Comparison of ENCODE assay signal across 21 cellular contexts in the genomic region with DNA sequence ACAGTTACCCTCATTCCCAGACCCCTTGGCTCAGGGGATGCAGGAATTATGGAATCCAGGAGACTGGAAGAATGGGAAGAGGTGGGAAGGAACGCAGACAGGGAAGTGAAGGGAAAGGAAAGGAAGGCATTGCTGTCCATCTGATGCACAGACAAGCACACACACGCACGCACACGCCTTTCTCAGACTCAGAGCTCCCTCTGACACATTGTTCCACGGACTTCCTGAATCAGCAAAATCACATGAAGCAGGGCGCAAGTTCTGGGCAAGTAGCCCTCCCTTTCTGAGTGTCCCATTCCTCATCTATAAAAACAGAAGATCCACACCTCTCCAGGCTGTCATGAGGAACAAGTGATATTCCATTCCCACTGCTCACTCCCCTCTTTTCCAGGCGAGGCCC. TPM values are rescaled to one million over a fixed set of nuclear protein-coding genes. Genes with fewer than 3 reads are reported as not detected.
"Had no signal": no experiment of that assay in that cellular context is flagged by ENCODE, and none has a peak within 500 bp of the region (broad histone marks: within the 10 kb centered on the region; RNA-seq: fewer than 3 reads in every experiment).

No MANE protein-coding gene starts in this region.

- H3K36me3 Mint-ChIP-seq: immature natural killer cell; naive thymus-derived CD8-positive, alpha-beta T cell had no signal

- H3K36me3 ChIP-seq: colonic mucosa, pancreas, right lobe of liver, suprapubic skin, transverse colon had no signal

- H3K4me3 ChIP-seq: body of pancreas, colonic mucosa, pancreas, right lobe of liver, suprapubic skin, transverse colon had no signal

- H3K27ac Mint-ChIP-seq: activated CD8-positive, alpha-beta T cell treated with anti-CD3 and anti-CD28 coated beads, Interleukin-2, amount 10 ng/mL, durations not matched to agents 7 days and 5 days; activated naive CD4-positive, alpha-beta T cell treated with anti-CD3 and anti-CD28 coated beads for 36 hours; activated T-cell treated with anti-CD3 and anti-CD28 coated beads, Interleukin-2, amount 50 U/mL, for 24 hours; activated T-helper 2 cell treated with anti-CD3 and anti-CD28 coated beads, Interferon-gamma antibody, Interleukin-2, Interleukin-4, amounts not matched to agents 10 μg/mL and 5 μg/mL and 100 μg/mL, durations not matched to agents 14 hours and 24 hours and 36 hours; immature natural killer cell; naive thymus-derived CD8-positive, alpha-beta T cell; stimulated activated naive CD8-positive, alpha-beta T cell treated with anti-CD3 and anti-CD28 coated beads, Interleukin-15, amount 100 ng/mL, for 72 hours had no signal

- H3K27me3 Mint-ChIP-seq: central memory CD8-positive, alpha-beta T cell; naive thymus-derived CD8-positive, alpha-beta T cell; stimulated activated naive CD8-positive, alpha-beta T cell treated with anti-CD3 and anti-CD28 coated beads, Interleukin-15, amount 100 ng/mL, for 72 hours had no signal

- H3K9me3 Mint-ChIP-seq: activated naive CD4-positive, alpha-beta T cell treated with anti-CD3 and anti-CD28 coated beads for 36 hours; activated T-cell treated with anti-CD3 and anti-CD28 coated beads, Interleukin-2, amount 50 U/mL, for 24 hours; activated T-helper 2 cell treated with anti-CD3 and anti-CD28 coated beads, Interferon-gamma antibody, Interleukin-2, Interleukin-4, amounts not matched to agents 10 μg/mL and 5 μg/mL and 100 μg/mL, durations not matched to agents 14 hours and 24 hours and 36 hours; central memory CD8-positive, alpha-beta T cell; immature natural killer cell; naive thymus-derived CD8-positive, alpha-beta T cell; stimulated activated naive CD8-positive, alpha-beta T cell treated with anti-CD3 and anti-CD28 coated beads, Interleukin-15, amount 100 ng/mL, for 72 hours had no signal

- H3K27me3 ChIP-seq: body of pancreas, colonic mucosa, pancreas, right lobe of liver, suprapubic skin, transverse colon had no signal

- H3K4me1 ChIP-seq: body of pancreas, colonic mucosa, pancreas, right lobe of liver had no signal

- H3K9me3 ChIP-seq: body of pancreas, colonic mucosa, pancreas, right lobe of liver, suprapubic skin, transverse colon had no signal

- ATAC-seq: activated CD8-positive, alpha-beta T cell treated with anti-CD3 and anti-CD28 coated beads, Interleukin-2, amount 10 ng/mL, durations not matched to agents 7 days and 5 days; body of pancreas; naive thymus-derived CD8-positive, alpha-beta T cell; pancreas; stimulated activated naive CD8-positive, alpha-beta T cell treated with anti-CD3 and anti-CD28 coated beads, Interleukin-15, amount 100 ng/mL, for 72 hours had no signal

- FAIRE-seq: pancreas, small intestine, TTC549 had no signal

- H3K27ac ChIP-seq: body of pancreas, colonic mucosa, pancreas, right lobe of liver, suprapubic skin, transverse colon had no signal

- H3K4me3 Mint-ChIP-seq: activated CD8-positive, alpha-beta T cell treated with anti-CD3 and anti-CD28 coated beads, Interleukin-2, amount 10 ng/mL, durations not matched to agents 7 days and 5 days; activated naive CD4-positive, alpha-beta T cell treated with anti-CD3 and anti-CD28 coated beads for 36 hours; activated T-cell treated with anti-CD3 and anti-CD28 coated beads, Interleukin-2, amount 50 U/mL, for 24 hours; central memory CD8-positive, alpha-beta T cell; immature natural killer cell; naive thymus-derived CD8-positive, alpha-beta T cell; stimulated activated naive CD8-positive, alpha-beta T cell treated with anti-CD3 and anti-CD28 coated beads, Interleukin-15, amount 100 ng/mL, for 72 hours had no signal

- DNase-seq: activated CD4-positive, alpha-beta T cell treated with anti-CD3 and anti-CD28 coated beads for 48 hours; activated CD4-positive, CD25-positive, alpha-beta regulatory T cell; activated CD8-positive, alpha-beta T cell treated with anti-CD3 and anti-CD28 coated beads, Interleukin-2, amount 10 ng/mL, durations not matched to agents 7 days and 5 days; activated naive CD4-positive, alpha-beta T cell treated with anti-CD3 and anti-CD28 coated beads for 36 hours; activated T-cell treated with anti-CD3 and anti-CD28 coated beads, Interleukin-2, amount 50 U/mL, for 24 hours; colonic mucosa; immature natural killer cell; mesendoderm; naive thymus-derived CD8-positive, alpha-beta T cell; pancreas; right lobe of liver; small intestine; stimulated activated CD4-positive, alpha-beta T cell treated with anti-CD3 and anti-CD28 coated beads, Interleukin-15, amount 100 ng/mL, for 24 hours; stimulated activated CD4-positive, alpha-beta T cell treated with anti-CD3 and anti-CD28 coated beads, Interleukin-2, amount 100 ng/mL, for 48 hours; stimulated activated naive CD8-positive, alpha-beta T cell treated with anti-CD3 and anti-CD28 coated beads, Interleukin-15, amount 100 ng/mL, for 72 hours; transverse colon had no signal

RNA-seq across cellular contexts. Expression of a gene that starts 13.2 kb away (rescaled TPM):
- total RNA-seq: activated CD8-positive, alpha-beta T cell treated with anti-CD3 and anti-CD28 coated beads, Interleukin-2, amount 10 ng/mL, durations not matched to agents 7 days and 5 days had no signal
